ENCODE assay signal across 9 cellular contexts in the genomic region with DNA sequence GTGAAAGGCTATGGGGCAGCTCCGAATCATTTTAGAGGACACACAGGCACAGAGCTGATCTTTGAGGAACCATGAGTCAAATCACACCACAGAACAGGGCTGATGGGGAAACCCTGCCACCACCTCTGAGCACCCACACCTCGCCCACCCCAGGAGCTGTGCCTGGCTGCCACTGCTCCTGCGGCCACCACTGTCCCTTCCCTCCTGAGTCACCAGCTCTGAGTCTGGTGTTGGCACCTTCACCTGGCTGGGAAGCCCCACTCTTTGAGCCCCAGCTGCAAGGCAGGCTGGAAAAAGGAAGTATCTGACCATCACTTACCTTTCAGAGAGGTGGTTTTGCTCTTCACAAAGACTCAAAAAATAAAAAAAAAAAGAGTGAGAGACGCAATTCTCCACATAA.
DNase-seq lines count a peak whose midpoint lies in the region; ATAC-seq, FAIRE-seq and TF ChIP-seq lines count a peak whose summit lies in the region.
"Had no signal": no experiment of that assay in that cellular context is flagged by ENCODE, and none has a peak within 500 bp of the region (broad histone marks: within the 10 kb centered on the region; RNA-seq: fewer than 3 reads in every experiment).

No MANE protein-coding gene starts in this region.

- POLR2A ChIA-PET in activated naive CD8-positive, alpha-beta T cell treated with anti-CD3 and anti-CD28 coated beads, Interleukin-2, amount 10 ng/mL, durations not matched to agents 7 days and 5 days (lab: Charles Lee), result no interaction called here

- no peak for DNase-seq in GM12891 (ENCODE audit: insufficient read length, low spot score)
- no peak for DNase-seq in activated naive CD8-positive, alpha-beta T cell treated with anti-CD3 and anti-CD28 coated beads, Interleukin-2, amount 10 ng/mL, durations not matched to agents 7 days and 5 days
- no peak for DNase-seq in cerebellum (ENCODE audit: low spot score)
- no peak for DNase-seq in NCI-H1092 treated with DMSO at 0.1 percent for 48 hours (lab: John Stamatoyannopoulos, UW)
- DNase-seq in chondrocyte (ENCODE audit: low spot score), result no peak
- DNase-seq in NCI-H1694 treated with DMSO at 0.1 percent for 48 hours (lab: John Stamatoyannopoulos, UW), result no peak
- DNase-seq: NCI-H1092 had no signal

- ATAC-seq in GM19328 (IDR thresholded peaks at IDR 0.05; ENCODE audit: unreplicated experiment), result peak; percentile 45
- peak; percentile 45 for ATAC-seq in HG03064 (IDR thresholded peaks at IDR 0.05; ENCODE audit: low read depth, unreplicated experiment)
- no peak for ATAC-seq in activated naive CD8-positive, alpha-beta T cell treated with anti-CD3 and anti-CD28 coated beads, Interleukin-2, amount 10 ng/mL, durations not matched to agents 7 days and 5 days (ENCODE audit: low read depth)

- no peaks in the 10 kb centered on the region for H3K27me3 Mint-ChIP-seq in activated naive CD8-positive, alpha-beta T cell treated with anti-CD3 and anti-CD28 coated beads, Interleukin-2, amount 10 ng/mL, durations not matched to agents 7 days and 5 days
- no peaks in the 10 kb centered on the region for H3K27me3 Mint-ChIP-seq in chondrocyte (ENCODE audit: low read depth)

- H3K27ac Mint-ChIP-seq in activated naive CD8-positive, alpha-beta T cell treated with anti-CD3 and anti-CD28 coated beads, Interleukin-2, amount 10 ng/mL, durations not matched to agents 7 days and 5 days, result peak overlapping the region; percentile 50
- H3K27ac Mint-ChIP-seq in chondrocyte (ENCODE audit: unreplicated experiment), result no peak overlapping the region

- TF ChIP-seq POLR2A in GM12891 (IDR thresholded peaks at IDR 0.05; ENCODE audit: low read depth, low read length), result no peak

- peak; percentile 93 for FAIRE-seq in GM12891 (lab: Jason Lieb, UNC)

- no peak for TF ChIP-seq CTCF in chondrocyte (IDR thresholded peaks at IDR 0.05)

- peaks cover 54% of the 10 kb centered on the region for H3K4me1 Mint-ChIP-seq in activated naive CD8-positive, alpha-beta T cell treated with anti-CD3 and anti-CD28 coated beads, Interleukin-2, amount 10 ng/mL, durations not matched to agents 7 days and 5 days
- H3K4me1 Mint-ChIP-seq in chondrocyte (ENCODE audit: low read depth), result peaks cover 26% of the 10 kb centered on the region

- no peak overlapping the region for H3K4me3 Mint-ChIP-seq in activated naive CD8-positive, alpha-beta T cell treated with anti-CD3 and anti-CD28 coated beads, Interleukin-2, amount 10 ng/mL, durations not matched to agents 7 days and 5 days
- H3K4me3 Mint-ChIP-seq in chondrocyte (ENCODE audit: unreplicated experiment), result no peak overlapping the region

- H3K9me3 Mint-ChIP-seq in activated naive CD8-positive, alpha-beta T cell treated with anti-CD3 and anti-CD28 coated beads, Interleukin-2, amount 10 ng/mL, durations not matched to agents 7 days and 5 days, result peaks cover 4% of the 10 kb centered on the region
- peaks cover 13% of the 10 kb centered on the region for H3K9me3 Mint-ChIP-seq in chondrocyte (ENCODE audit: low read depth)

- peaks cover 12% of the 10 kb centered on the region for H3K36me3 Mint-ChIP-seq in activated naive CD8-positive, alpha-beta T cell treated with anti-CD3 and anti-CD28 coated beads, Interleukin-2, amount 10 ng/mL, durations not matched to agents 7 days and 5 days
- H3K36me3 Mint-ChIP-seq in chondrocyte (ENCODE audit: low read depth), result peaks cover 4% of the 10 kb centered on the region

TF ChIP-seq in GM12891, 5 proteins besides CTCF, POLR2A, EP300 and RAD21:
- TF ChIP-seq PAX5 (IDR thresholded peaks at IDR 0.05; ENCODE audit: insufficient read depth, low read length, severe bottlenecking), result peak; percentile 60
- no peak for TF ChIP-seq TAF1 (IDR thresholded peaks at IDR 0.05; ENCODE audit: low read depth, low read length)
- TF ChIP-seq POU2F2 (IDR thresholded peaks at IDR 0.05; ENCODE audit: low read depth, low read length), result 0 out of 2 replicates have a peak, but pooled peaks have one; percentile 30
- no peak for TF ChIP-seq POLR2AphosphoS5 (IDR thresholded peaks at IDR 0.05; ENCODE audit: low read depth, low read length)
- peak; percentile 52 for TF ChIP-seq SPI1 (IDR thresholded peaks at IDR 0.05; ENCODE audit: low read depth, low read length)
